9 cellular contexts compared by ENCODE assay signal in genomic region chr19:44552324-44552723, GRCh38. TPM values are rescaled to one million over a fixed set of nuclear protein-coding genes. Genes with fewer than 3 reads are reported as not detected.
DNase-seq lines count a peak whose midpoint lies in the region; ATAC-seq and TF ChIP-seq lines count a peak whose summit lies in the region.
"Had no signal": no experiment of that assay in that cellular context is flagged by ENCODE, and none has a peak within 500 bp of the region (broad histone marks: within the 10 kb centered on the region; RNA-seq: fewer than 3 reads in every experiment).

No MANE protein-coding gene starts in this region.

- no peaks in the 10 kb centered on the region for H3K4me1 ChIP-seq in right lobe of liver

- no peaks in the 10 kb centered on the region for H3K36me3 ChIP-seq in right lobe of liver

- H3K27ac ChIP-seq in right lobe of liver = no peak overlapping the region

- no peak for TF ChIP-seq POLR2A in right lobe of liver (IDR thresholded peaks at IDR 0.05)

- H3K27me3 Mint-ChIP-seq in activated T-cell treated with anti-CD3 and anti-CD28 coated beads, Interleukin-2, amount 50 U/mL, for 72 hours (ENCODE audit: low read depth) = peaks cover 4% of the 10 kb centered on the region

- no peaks in the 10 kb centered on the region for H3K4me1 Mint-ChIP-seq in activated T-cell treated with anti-CD3 and anti-CD28 coated beads, Interleukin-2, amount 50 U/mL, for 72 hours (ENCODE audit: low read depth)

- 13% methylated on average over 5 of the region's 5 CpGs for WGBS in right lobe of liver (ENCODE audit: insufficient coverage, low coverage, low lambda C conversion rate, missing lambda C conversion rate)

- no peaks in the 10 kb centered on the region for H3K27me3 ChIP-seq in right lobe of liver

- intact Hi-C loops in right lobe of liver (cut with DNase I) = no loop called here

- peaks cover 2 to 6% of the 10 kb centered on the region in 2 donors for H3K9me3 Mint-ChIP-seq in activated T-cell treated with anti-CD3 and anti-CD28 coated beads, Interleukin-2, amount 50 U/mL, for 72 hours

- no peak overlapping the region for H3K4me3 Mint-ChIP-seq in activated T-cell treated with anti-CD3 and anti-CD28 coated beads, Interleukin-2, amount 50 U/mL, for 72 hours

- peaks cover 2 to 6% of the 10 kb centered on the region in 2 donors for H3K36me3 Mint-ChIP-seq in activated T-cell treated with anti-CD3 and anti-CD28 coated beads, Interleukin-2, amount 50 U/mL, for 72 hours (ENCODE audit: insufficient read depth in 2 of 2)

- no peak overlapping the region for H3K27ac Mint-ChIP-seq in activated T-cell treated with anti-CD3 and anti-CD28 coated beads, Interleukin-2, amount 50 U/mL, for 72 hours

- ATAC-seq in activated T-cell treated with anti-CD3 and anti-CD28 coated beads, Interleukin-2, amount 50 U/mL, for 72 hours (replicated peaks in 1 of 2) = peak in 1 of 2 donors; percentile 36
- peak; percentile 59 to 74 (median 71) for ATAC-seq in right lobe of liver
- no peak for ATAC-seq in GM21723 (IDR thresholded peaks at IDR 0.05; ENCODE audit: unreplicated experiment)

- no peaks in the 10 kb centered on the region for H3K9me3 ChIP-seq in right lobe of liver

- H3K4me3 ChIP-seq in LNCaP clone FGC (ENCODE audit: low read depth, low read length) = no peak overlapping the region
- H3K4me3 ChIP-seq in right lobe of liver = no peak overlapping the region

- TF ChIP-seq CTCF in LNCaP clone FGC (IDR thresholded peaks at IDR 0.05; ENCODE audit: control insufficient read depth, extremely low read depth, insufficient read depth) (peak; percentile 23; the same call in 1 of the 2 replicates), right lobe of liver (IDR thresholded peaks at IDR 0.05) (peak in 3 of 4 donors; percentile 23 to 50 (median 30))

- peak; percentile 79 for DNase-seq in DMS 273 (lab: John Stamatoyannopoulos, UW; ENCODE audit: unreplicated experiment)
- no peak for DNase-seq in DMS 273 treated with DMSO at 0.1 percent for 48 hours (lab: John Stamatoyannopoulos, UW)
- DNase-seq in LNCaP clone FGC (ENCODE audit: low read depth) = no peak
- peak; percentile 45 to 58 for DNase-seq in activated T-cell treated with anti-CD3 and anti-CD28 coated beads, Interleukin-2, amount 50 U/mL, for 72 hours
- DNase-seq in right lobe of liver = peak in 1 of 3 donors; percentile 29
- DNase-seq in activated gamma-delta T cell treated with Interleukin-2 at 50 U/mL for 16 hours = no peak
- DNase-seq in T1000 (lab: John Stamatoyannopoulos, UW) = no peak

RNA-seq across cellular contexts. Expression of gene CEACAM20, which starts 22.8 kb away (rescaled TPM):
- not detected for total RNA-seq in activated T-cell treated with anti-CD3 and anti-CD28 coated beads, Interleukin-2, amount 50 U/mL, for 72 hours
- total RNA-seq in right lobe of liver = under 1 TPM in 3 of 6 experiments, not detected in 3; 0.14 to 0.31 (median 0.16) TPM
- total RNA-seq: skeletal muscle tissue had no signal

RNA-seq across cellular contexts. Expression of gene ZNF180, which starts 52.0 kb away (rescaled TPM):
- 10 to 100 TPM in 1 of 2 donors, 1 to 10 TPM in 1; 8.2 to 10.5 TPM for total RNA-seq in activated T-cell treated with anti-CD3 and anti-CD28 coated beads, Interleukin-2, amount 50 U/mL, for 72 hours
- total RNA-seq in right lobe of liver = 1 to 10 TPM; 2.4 to 4.1 (median 3.3) TPM

Comparison
In these comparisons a context has a peak if more than half of its experiments do, and no peak if none do; other contexts are left out.
1. DNase-seq: peak in DMS 273 (single experiment) and activated T-cell treated with anti-CD3 and anti-CD28 coated beads, Interleukin-2, amount 50 U/mL, for 72 hours (2 of 2); none in DMS 273 treated with DMSO at 0.1 percent for 48 hours (single experiment), LNCaP clone FGC (single experiment), activated gamma-delta T cell treated with Interleukin-2 at 50 U/mL for 16 hours (single experiment) and T1000 (single experiment).